ENCODE assay signal across 1 cellular context in genomic region chr16:29985271-29985811, GRCh38.
TF ChIP-seq lines count a peak whose summit lies in the region.

No MANE protein-coding gene starts in this region.

TF ChIP-seq in endothelial cell of umbilical vein, 7 proteins besides CTCF, POLR2A, EP300 and RAD21:
- TF ChIP-seq MYC (IDR thresholded peaks at IDR 0.05; ENCODE audit: low read depth, low read length) (no peak), FOS (IDR thresholded peaks at IDR 0.05; ENCODE audit: borderline replicate concordance, insufficient read depth, low read length) (no peak), MAX (IDR thresholded peaks at IDR 0.05; ENCODE audit: insufficient read depth, insufficient read length) (no peak), GATA2 (IDR thresholded peaks at IDR 0.05; ENCODE audit: insufficient read depth, insufficient read length, low read depth, low read length) (no peak), POLR2AphosphoS5 (IDR thresholded peaks at IDR 0.05; ENCODE audit: insufficient read depth, low read depth, low read length) (no peak), JUN (IDR thresholded peaks at IDR 0.05; ENCODE audit: borderline replicate concordance, insufficient read depth, insufficient read length, low read depth) (no peak), EZH2 (IDR thresholded peaks at IDR 0.05; ENCODE audit: borderline replicate concordance, low read depth, low read length, severe bottlenecking) (no peak)
